In genomic region chr18:46196627-46197243, GRCh38 we compare ENCODE assay signal across 18 cellular contexts.
"Had no signal": no experiment of that assay in that cellular context is flagged by ENCODE, and none has a peak within 500 bp of the region (broad histone marks: within the 10 kb centered on the region; RNA-seq: fewer than 3 reads in every experiment).

No MANE protein-coding gene starts in this region.

- H3K27me3 Mint-ChIP-seq: brain; naive thymus-derived CD8-positive, alpha-beta T cell; stimulated activated naive CD8-positive, alpha-beta T cell treated with anti-CD3 and anti-CD28 coated beads, Interleukin-15, amount 100 ng/mL, for 72 hours had no signal

- H3K4me1 ChIP-seq: foreskin keratinocyte had no signal

- H3K36me3 ChIP-seq: right lobe of liver had no signal

- H3K27ac Mint-ChIP-seq: brain; stimulated activated naive CD8-positive, alpha-beta T cell treated with anti-CD3 and anti-CD28 coated beads, Interleukin-15, amount 100 ng/mL, for 72 hours had no signal

- H3K27ac ChIP-seq: foreskin keratinocyte, right lobe of liver, SK-N-MC, spleen, upper lobe of left lung had no signal

- H3K4me3 Mint-ChIP-seq: activated T-cell treated with anti-CD3 and anti-CD28 coated beads, Interleukin-2, amount 50 U/mL, for 4 hours; brain; immature natural killer cell; naive thymus-derived CD8-positive, alpha-beta T cell; stimulated activated naive CD8-positive, alpha-beta T cell treated with anti-CD3 and anti-CD28 coated beads, Interleukin-15, amount 100 ng/mL, for 72 hours had no signal

- H3K27me3 ChIP-seq: foreskin keratinocyte, right lobe of liver, spleen, upper lobe of left lung had no signal

- H3K36me3 Mint-ChIP-seq: immature natural killer cell had no signal

- H3K9me3 ChIP-seq: mucosa of descending colon, right lobe of liver, spleen, upper lobe of left lung had no signal

- ATAC-seq: activated naive CD4-positive, alpha-beta T cell treated with anti-CD3 and anti-CD28 coated beads, Interleukin-2, amount 50 U/mL, for 72 hours; activated T-cell treated with anti-CD3 and anti-CD28 coated beads, Interleukin-2, amount 50 U/mL, for 4 hours; foreskin keratinocyte; naive thymus-derived CD8-positive, alpha-beta T cell; right lobe of liver; stimulated activated naive CD8-positive, alpha-beta T cell treated with anti-CD3 and anti-CD28 coated beads, Interleukin-15, amount 100 ng/mL, for 72 hours had no signal

- H3K4me3 ChIP-seq: mucosa of descending colon, right lobe of liver, SK-N-MC, spleen, upper lobe of left lung had no signal

- H3K9me3 Mint-ChIP-seq: activated naive CD4-positive, alpha-beta T cell treated with anti-CD3 and anti-CD28 coated beads, Interleukin-2, amount 50 U/mL, for 72 hours; activated T-cell treated with anti-CD3 and anti-CD28 coated beads, Interleukin-2, amount 50 U/mL, for 4 hours; brain; immature natural killer cell; naive thymus-derived CD8-positive, alpha-beta T cell; stimulated activated naive CD8-positive, alpha-beta T cell treated with anti-CD3 and anti-CD28 coated beads, Interleukin-15, amount 100 ng/mL, for 72 hours had no signal

- DNase-seq: activated CD4-positive, alpha-beta T cell treated with anti-CD3 and anti-CD28 coated beads, Interleukin-2, amount 50 U/mL, for 48 hours; activated CD4-positive, CD25-positive, alpha-beta regulatory T cell treated with anti-CD3 and anti-CD28 coated beads, Interleukin-2, amount 50 U/mL, for 72 hours; activated effector memory CD4-positive, alpha-beta T cell treated with Interleukin-2 at 50 U/mL for 16 hours; activated T-cell treated with anti-CD3 and anti-CD28 coated beads, Interleukin-2, amount 50 U/mL, for 4 hours; amniotic stem cell; effector CD8-positive, alpha-beta T cell; foreskin keratinocyte; immature natural killer cell; naive thymus-derived CD8-positive, alpha-beta T cell; posterior cingulate gyrus; right lobe of liver; spleen; stimulated activated naive CD8-positive, alpha-beta T cell treated with anti-CD3 and anti-CD28 coated beads, Interleukin-15, amount 100 ng/mL, for 72 hours had no signal
